8 cellular contexts compared by ENCODE assay signal in the genomic region with DNA sequence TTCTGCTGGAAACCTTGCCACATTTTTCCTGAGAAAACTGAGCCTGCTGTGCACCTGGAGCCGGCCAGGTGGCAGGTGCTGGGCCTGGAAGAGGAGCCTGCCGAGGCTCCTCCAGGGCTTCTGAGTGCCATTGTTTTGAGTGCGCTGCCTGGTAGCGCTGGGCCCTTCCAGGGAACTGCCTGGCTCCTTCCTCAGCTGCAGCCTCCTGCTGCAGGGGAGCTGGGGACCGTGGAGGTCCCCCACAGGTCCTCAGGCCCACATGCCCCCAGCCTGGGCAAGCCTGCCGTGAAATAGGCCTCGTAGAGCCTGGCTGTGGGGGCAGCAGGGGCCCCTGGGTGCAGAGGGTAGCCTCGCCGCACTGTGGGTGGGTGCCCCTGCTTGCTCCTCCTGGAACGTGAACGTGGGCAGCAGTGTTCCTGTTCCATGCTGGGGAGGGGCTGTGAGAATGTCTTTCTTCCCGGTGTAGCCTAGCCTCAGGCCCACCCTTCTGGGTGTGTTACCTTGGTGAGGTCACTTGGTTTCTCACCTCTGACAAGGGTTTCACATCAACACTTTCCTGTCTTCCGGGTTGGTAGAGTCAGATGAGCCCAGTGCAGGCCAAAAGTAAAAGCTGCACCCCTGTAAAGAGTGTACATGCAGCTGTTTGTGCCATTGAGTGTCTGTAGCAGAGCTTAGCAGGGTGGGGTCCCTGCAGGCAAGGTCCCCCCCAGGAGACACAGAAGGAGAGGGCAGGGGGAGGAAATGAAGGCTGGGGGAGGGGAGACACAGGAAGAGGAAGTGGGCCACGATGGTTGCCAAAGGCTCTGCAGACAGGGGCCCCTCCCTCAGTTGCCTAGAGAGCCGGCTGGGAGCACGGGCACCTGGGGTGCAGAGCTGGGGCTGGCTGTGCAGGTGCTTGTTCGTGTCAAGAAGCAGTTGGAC. TPM values are rescaled to one million over a fixed set of nuclear protein-coding genes. Genes with fewer than 3 reads are reported as not detected.
DNase-seq lines count a peak whose midpoint lies in the region; ATAC-seq and TF ChIP-seq lines count a peak whose summit lies in the region.

No MANE protein-coding gene starts in this region.

- TF ChIP-seq CTCF in thoracic aorta (IDR thresholded peaks at IDR 0.05), result no peak

- peak; percentile 26 for DNase-seq in DMS153 (lab: John Stamatoyannopoulos, UW)
- no peak for DNase-seq in NT2/D1 (ENCODE audit: low read depth, low spot score)
- peak; percentile 87 for DNase-seq in activated effector memory CD4-positive, alpha-beta T cell treated with anti-CD3 and anti-CD28 coated beads, Interleukin-2, amount 50 U/mL, for 16 hours
- DNase-seq in kidney tubule cell (ENCODE audit: low spot score), result peak; percentile 48
- no peak for DNase-seq in thoracic aorta (ENCODE audit: low spot score)
- no peak for DNase-seq in D341Med (ENCODE audit: low spot score)

- H3K9me3 ChIP-seq in NT2/D1 (ENCODE audit: insufficient read depth, low read length) (no peaks in the 10 kb centered on the region), thoracic aorta (no peaks in the 10 kb centered on the region)

- no peaks in the 10 kb centered on the region for H3K36me3 ChIP-seq in NT2/D1 (ENCODE audit: insufficient read depth, insufficient read length, low read length)
- no peaks in the 10 kb centered on the region for H3K36me3 ChIP-seq in thoracic aorta

- no peaks in the 10 kb centered on the region for H3K27me3 ChIP-seq in NT2/D1 (ENCODE audit: insufficient read depth, insufficient read length)
- no peaks in the 10 kb centered on the region for H3K27me3 ChIP-seq in thoracic aorta (replicated peaks; ENCODE audit: insufficient read depth)

- H3K4me3 ChIP-seq in NT2/D1 (ENCODE audit: insufficient read length, low read depth), result no peak overlapping the region
- peak overlapping the region; percentile 14 for H3K4me3 ChIP-seq in thoracic aorta

- H3K27ac ChIP-seq in thoracic aorta, result peak overlapping the region in 1 of 2 donors; percentile 34

- H3K9ac ChIP-seq in NT2/D1 (ENCODE audit: insufficient read length, low read depth), result peak overlapping the region; percentile 50

- ATAC-seq in GM19452 (IDR thresholded peaks at IDR 0.05; ENCODE audit: unreplicated experiment), result peak; percentile 75
- ATAC-seq in HG03469 (IDR thresholded peaks at IDR 0.05; ENCODE audit: unreplicated experiment), result peak; percentile 50
- ATAC-seq in thoracic aorta (ENCODE audit: insufficient number of reproducible peaks, low FRiP score, low read depth), result no peak

- H3K4me1 ChIP-seq in NT2/D1 (ENCODE audit: insufficient read depth, insufficient read length) (peaks cover 26% of the 10 kb centered on the region), thoracic aorta (ENCODE audit: control insufficient read depth in 1 of 2, low read depth in 2 of 2) (peaks cover 44 to 91% of the 10 kb centered on the region in 2 donors)

RNA-seq across cellular contexts. Expression of a gene that starts 34.5 kb away (rescaled TPM):
- total RNA-seq in thoracic aorta, result 10 to 100 TPM; 59.5 to 76.5 TPM

Comparison
In these comparisons a context has a peak if more than half of its experiments do, and no peak if none do; other contexts are left out.
1. DNase-seq: peak in DMS153 (single experiment), activated effector memory CD4-positive, alpha-beta T cell treated with anti-CD3 and anti-CD28 coated beads, Interleukin-2, amount 50 U/mL, for 16 hours (single experiment) and kidney tubule cell (single experiment); none in NT2/D1 (single experiment), thoracic aorta (single experiment) and D341Med (single experiment).